18 cellular contexts compared by ENCODE assay signal in the genomic region with DNA sequence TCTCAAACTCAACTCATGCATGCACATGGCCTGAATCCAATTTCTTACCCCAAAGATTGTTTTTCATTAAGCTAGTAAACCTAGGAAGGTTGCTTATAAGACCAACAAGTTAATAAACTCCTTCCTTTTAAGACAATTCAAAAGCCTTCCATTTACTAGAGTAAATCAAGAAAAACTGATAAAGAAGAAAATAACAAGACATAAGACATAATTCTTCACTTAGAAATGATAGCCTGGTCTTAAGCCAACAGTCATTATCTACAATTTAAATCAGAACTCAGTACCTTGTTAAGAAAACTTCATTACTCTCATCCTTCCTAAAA.
"Had no signal": no experiment of that assay in that cellular context is flagged by ENCODE, and none has a peak within 500 bp of the region (broad histone marks: within the 10 kb centered on the region; RNA-seq: fewer than 3 reads in every experiment).

No MANE protein-coding gene starts in this region.

- H3K27ac ChIP-seq: colonic mucosa, esophagus squamous epithelium, hepatocyte, neutrophil, psoas muscle had no signal

- H3K36me3 ChIP-seq: colonic mucosa, esophagus squamous epithelium, neutrophil had no signal

- FAIRE-seq: kidney had no signal

- H2AFZ ChIP-seq: hepatocyte had no signal

- H3K27me3 Mint-ChIP-seq: type B pancreatic cell had no signal

- H3K27me3 ChIP-seq: colonic mucosa, esophagus squamous epithelium, hepatocyte, neutrophil had no signal

- H3K4me1 ChIP-seq: colonic mucosa, psoas muscle had no signal

- DNase-seq: colonic mucosa; dermis blood vessel endothelial cell; esophagus squamous epithelium; foreskin melanocyte; head of caudate nucleus; kidney; left cardiac atrium; left ventricle myocardium superior; mesenchymal stem cell; naive B cell; psoas muscle; stimulated activated naive CD4-positive, alpha-beta T cell treated with Interleukin-2 at 50 U/mL for 16 hours had no signal

- H3K27ac Mint-ChIP-seq: naive B cell, type B pancreatic cell had no signal

- ATAC-seq: left cardiac atrium, left ventricle myocardium superior, psoas muscle, sciatic nerve had no signal

- H3K4me3 ChIP-seq: colonic mucosa, esophagus squamous epithelium, hepatocyte, lung, psoas muscle, skin epidermis had no signal

- H3K9me3 ChIP-seq: colonic mucosa, esophagus squamous epithelium, neutrophil, psoas muscle had no signal

- H3K36me3 Mint-ChIP-seq: naive B cell had no signal

- H3K4me2 ChIP-seq: hepatocyte had no signal

- H3K9me3 Mint-ChIP-seq: naive B cell had no signal

- H3K4me3 Mint-ChIP-seq: naive B cell, type B pancreatic cell had no signal

- H3K4me1 Mint-ChIP-seq: naive B cell had no signal
